ENCODE assay signal across 9 cellular contexts in the genomic region with DNA sequence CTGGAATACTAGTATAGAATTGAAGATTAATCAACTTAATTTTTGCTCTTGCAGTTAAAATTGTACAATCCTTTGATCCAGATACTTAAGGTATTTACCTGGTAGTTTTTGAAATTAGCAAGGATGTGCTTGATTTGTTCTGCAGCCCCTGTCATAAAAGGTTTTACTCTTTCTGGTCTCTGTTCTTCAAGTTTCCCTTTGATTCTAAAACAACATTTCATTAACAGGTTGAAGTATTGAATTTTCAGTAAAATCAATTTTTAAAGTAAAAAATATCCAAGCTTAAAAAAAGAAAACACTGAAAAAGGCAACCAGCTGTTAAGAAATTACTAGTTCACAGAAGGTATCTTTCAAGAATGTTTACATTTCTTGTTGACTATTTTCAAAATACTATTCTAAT. TPM values are rescaled to one million over a fixed set of nuclear protein-coding genes. Genes with fewer than 3 reads are reported as not detected.
DNase-seq lines count a peak whose midpoint lies in the region; ATAC-seq, FAIRE-seq and TF ChIP-seq lines count a peak whose summit lies in the region.
"Had no signal": no experiment of that assay in that cellular context is flagged by ENCODE, and none has a peak within 500 bp of the region (broad histone marks: within the 10 kb centered on the region; RNA-seq: fewer than 3 reads in every experiment).

No MANE protein-coding gene starts in this region.

- no peak for FAIRE-seq in D721Med (lab: Jason Lieb, UNC)
- FAIRE-seq: endometrium had no signal

- H3K9me2 ChIP-seq in hepatocyte (replicated peaks; ENCODE audit: insufficient read depth): no peaks in the 10 kb centered on the region

- CTCF ChIA-PET in activated CD8-positive, alpha-beta T cell treated with anti-CD3 and anti-CD28 coated beads for 36 hours (lab: Charles Lee): interaction anchor here (0.7 to 2.1 kb wide), 7 partner anchors 14 to 147 kb away, joined by 3 to 9 read pairs (median 5); no protein-coding TSS in a partner anchor

- H3K79me2 ChIP-seq in hepatocyte (peaks cover 82% of the 10 kb centered on the region), smooth muscle cell (ENCODE audit: low read depth) (peaks cover 75% of the 10 kb centered on the region)

- no peaks in the 10 kb centered on the region for H3K9me3 Mint-ChIP-seq in activated CD8-positive, alpha-beta T cell treated with anti-CD3 and anti-CD28 coated beads for 36 hours

- H3K4me1 Mint-ChIP-seq in activated CD8-positive, alpha-beta T cell treated with anti-CD3 and anti-CD28 coated beads for 36 hours (ENCODE audit: low read depth): peaks cover 59% of the 10 kb centered on the region

- DNase-seq in HFF-Myc (ENCODE audit: extremely low read depth, low read depth) (no peak), hepatocyte (ENCODE audit: low spot score) (no peak), smooth muscle cell (lab: John Stamatoyannopoulos, UW; ENCODE audit: unreplicated experiment) (no peak), cerebellar nuclear complex (lab: John Stamatoyannopoulos, UW) (no peak), NAMALWA (ENCODE audit: low spot score) (no peak), D721Med (ENCODE audit: insufficient read length, low spot score) (no peak), NCI-H748 treated with DMSO at 0.1 percent for 48 hours (lab: John Stamatoyannopoulos, UW) (no peak)
- no peak for DNase-seq in activated CD8-positive, alpha-beta T cell treated with anti-CD3 and anti-CD28 coated beads for 36 hours

- peaks cover 55% of the 10 kb centered on the region for H4K20me1 ChIP-seq in hepatocyte (ENCODE audit: insufficient read depth, poor library complexity, severe bottlenecking)
- H4K20me1 ChIP-seq in smooth muscle cell (ENCODE audit: low read depth): peaks cover 65% of the 10 kb centered on the region

- no peak for ATAC-seq in activated CD8-positive, alpha-beta T cell treated with anti-CD3 and anti-CD28 coated beads for 36 hours

- H3K4me1 ChIP-seq in hepatocyte (ENCODE audit: insufficient read depth) (peaks cover 25% of the 10 kb centered on the region), smooth muscle cell (ENCODE audit: low read depth) (peaks cover 28% of the 10 kb centered on the region)

- H3K4me3 Mint-ChIP-seq in activated CD8-positive, alpha-beta T cell treated with anti-CD3 and anti-CD28 coated beads for 36 hours: peak overlapping the region; percentile 97

- peak overlapping the region; percentile 89 for H3K4me3 ChIP-seq in HFF-Myc (replicated peaks; ENCODE audit: low read depth, low read length)
- peak overlapping the region; percentile 81 for H3K4me3 ChIP-seq in hepatocyte
- peak overlapping the region; percentile 95 for H3K4me3 ChIP-seq in smooth muscle cell

- no peak overlapping the region for H2AFZ ChIP-seq in hepatocyte
- H2AFZ ChIP-seq in smooth muscle cell (ENCODE audit: low read depth): no peak overlapping the region

- H3F3A ChIP-seq in smooth muscle cell (ENCODE audit: low read depth): peaks cover 55% of the 10 kb centered on the region

- no peaks in the 10 kb centered on the region for H3K27me3 ChIP-seq in hepatocyte
- H3K27me3 ChIP-seq in smooth muscle cell (ENCODE audit: low read depth): no peaks in the 10 kb centered on the region

- H3K27me3 Mint-ChIP-seq in activated CD8-positive, alpha-beta T cell treated with anti-CD3 and anti-CD28 coated beads for 36 hours: no peaks in the 10 kb centered on the region

- peaks cover 77% of the 10 kb centered on the region for H3K36me3 Mint-ChIP-seq in activated CD8-positive, alpha-beta T cell treated with anti-CD3 and anti-CD28 coated beads for 36 hours (ENCODE audit: low read depth)

- no peaks in the 10 kb centered on the region for H3K9me3 ChIP-seq in hepatocyte (ENCODE audit: low read depth)
- H3K9me3 ChIP-seq in smooth muscle cell (replicated peaks; ENCODE audit: low read depth): no peaks in the 10 kb centered on the region

- peak overlapping the region; percentile 100 for H3K9ac ChIP-seq in smooth muscle cell (ENCODE audit: low read depth)

- no peak for TF ChIP-seq CTCF in HFF-Myc (IDR thresholded peaks at IDR 0.05; ENCODE audit: low read depth, low read length, missing control alignments)
- TF ChIP-seq CTCF in activated CD8-positive, alpha-beta T cell treated with anti-CD3 and anti-CD28 coated beads for 36 hours (IDR thresholded peaks at IDR 0.05): no peak
- no peak for TF ChIP-seq CTCF in hepatocyte (IDR thresholded peaks at IDR 0.05; ENCODE audit: poor library complexity)
- no peak for TF ChIP-seq CTCF in smooth muscle cell (IDR thresholded peaks at IDR 0.05; ENCODE audit: borderline replicate concordance, insufficient read depth, poor library complexity, severe bottlenecking)
- no peak for TF ChIP-seq CTCF in D721Med (IDR thresholded peaks at IDR 0.05; ENCODE audit: insufficient read depth, missing control alignments)

- intact Hi-C loops in activated CD8-positive, alpha-beta T cell treated with anti-CD3 and anti-CD28 coated beads for 36 hours (cut with micrococcal nuclease): no loop called here

- H3K27ac Mint-ChIP-seq in activated CD8-positive, alpha-beta T cell treated with anti-CD3 and anti-CD28 coated beads for 36 hours: peak overlapping the region; percentile 100

- H3K36me3 ChIP-seq in hepatocyte (replicated peaks; ENCODE audit: insufficient read depth, low read depth) (peaks cover 13% of the 10 kb centered on the region), smooth muscle cell (ENCODE audit: low read depth) (peaks cover 36% of the 10 kb centered on the region)

- H3K27ac ChIP-seq in hepatocyte (no peak overlapping the region), smooth muscle cell (ENCODE audit: low read depth) (peak overlapping the region; percentile 99)

- H3K4me2 ChIP-seq in hepatocyte: peak overlapping the region; percentile 86
- peak overlapping the region; percentile 98 for H3K4me2 ChIP-seq in smooth muscle cell

- POLR2A ChIA-PET in activated CD8-positive, alpha-beta T cell treated with anti-CD3 and anti-CD28 coated beads for 36 hours (lab: Charles Lee): interaction anchor here (0.6 to 4.4 kb wide), 6 partner anchors 9 to 126 kb away, joined by 5 to 29 read pairs (median 11); a partner anchor contains a TSS

RNA-seq across cellular contexts. Expression of a gene that starts 1.6 kb away (rescaled TPM):
- 1,000 to 10,000 TPM; 3,533 to 3,563 TPM for total RNA-seq in activated CD8-positive, alpha-beta T cell treated with anti-CD3 and anti-CD28 coated beads for 36 hours
- total RNA-seq in hepatocyte (6,453 and 7,332 TPM in 2 replicates), smooth muscle cell (3,918 and 4,267 TPM in 2 replicates)
- polyA plus RNA-seq in hepatocyte (1,047 and 1,085 TPM in 2 replicates), smooth muscle cell (1,031 and 1,102 TPM in 2 replicates)
